In genomic region chr3:128317101-128317697, GRCh38 we compare ENCODE assay signal across 15 cellular contexts.
A peak's percentile ranks its signal among the peaks of the same experiment; 100 is the strongest.
DNase-seq lines count a peak whose midpoint lies in the region; ATAC-seq, FAIRE-seq and TF ChIP-seq lines count a peak whose summit lies in the region.
"Had no signal": no experiment of that assay in that cellular context is flagged by ENCODE, and none has a peak within 500 bp of the region (broad histone marks: within the 10 kb centered on the region; RNA-seq: fewer than 3 reads in every experiment).

No MANE protein-coding gene starts in this region.

- TF ChIP-seq CTCF in A673 (conservative IDR thresholded peaks at IDR 0.05; ENCODE audit: low read depth, low read length) (no peak), bronchial epithelial cell (IDR thresholded peaks at IDR 0.05; ENCODE audit: insufficient read depth, low read length, severe bottlenecking) (no peak), osteocyte (IDR thresholded peaks at IDR 0.05) (no peak)

- DNase-seq in A673 (ENCODE audit: low spot score) (no peak), bronchial epithelial cell (ENCODE audit: low read depth) (no peak), osteocyte (ENCODE audit: extremely low spot score, unreplicated experiment) (peak; percentile 75), left colon (no peak)
- DNase-seq in CD4-positive, alpha-beta memory T cell = no peak
- DNase-seq: NCI-H1694, NCI-H510A, OCI-M1 had no signal

- CTCF ChIA-PET in A673 (lab: Charles Lee) = no interaction called here
- CTCF ChIA-PET in CD4-positive, alpha-beta memory T cell (lab: Charles Lee; ENCODE audit: partially characterized antibody) = interaction anchor here (1.2 to 1.7 kb wide), 2 partner anchors 22 to 25 kb away, joined by 4 to 7 read pairs; no protein-coding TSS in a partner anchor

- POLR2A ChIA-PET in A673 (lab: Charles Lee; ENCODE audit: low non-redundant PET) = no interaction called here
- POLR2A ChIA-PET in CD4-positive, alpha-beta memory T cell (lab: Charles Lee; ENCODE audit: partially characterized antibody) = interaction anchor here (1.0 to 1.3 kb wide), 4 partner anchors 10 to 193 kb away, joined by 3 to 5 read pairs (median 4); partner anchors contain the start of gene RUVBL1

- ATAC-seq in GM21390 (IDR thresholded peaks at IDR 0.05; ENCODE audit: unreplicated experiment) = no peak
- no peak for ATAC-seq in HG02852 (IDR thresholded peaks at IDR 0.05; ENCODE audit: unreplicated experiment)
- no peak for ATAC-seq in left colon
- ATAC-seq: foreskin keratinocyte had no signal

- H3K27me3 ChIP-seq in A673 (replicated peaks; ENCODE audit: insufficient read depth, low read depth, low read length, poor library complexity) (no peaks in the 10 kb centered on the region), bronchial epithelial cell (ENCODE audit: control insufficient read depth, insufficient read depth, low read length) (no peaks in the 10 kb centered on the region)
- no peaks in the 10 kb centered on the region for H3K27me3 ChIP-seq in CD4-positive, alpha-beta memory T cell (ENCODE audit: insufficient read depth, low read length)
- H3K27me3 ChIP-seq: foreskin keratinocyte had no signal

- peak overlapping the region in 3 of 8 donors; percentile 29 to 73 (median 46) for H3K4me3 Mint-ChIP-seq in CD4-positive, alpha-beta memory T cell
- H3K4me3 Mint-ChIP-seq in osteocyte (ENCODE audit: unreplicated experiment) = no peak overlapping the region
- H3K4me3 Mint-ChIP-seq: B cell had no signal

- H3K36me3 ChIP-seq in A673 (ENCODE audit: insufficient read depth, low read length, poor library complexity, severe bottlenecking) (no peaks in the 10 kb centered on the region), bronchial epithelial cell (ENCODE audit: control insufficient read depth, insufficient read depth, low read length) (no peaks in the 10 kb centered on the region)
- H3K36me3 ChIP-seq in CD4-positive, alpha-beta memory T cell (ENCODE audit: insufficient read depth, low read length) = no peaks in the 10 kb centered on the region

- no peaks in the 10 kb centered on the region for H3K27me3 Mint-ChIP-seq in CD4-positive, alpha-beta memory T cell
- no peaks in the 10 kb centered on the region for H3K27me3 Mint-ChIP-seq in osteocyte (ENCODE audit: unreplicated experiment)
- H3K27me3 Mint-ChIP-seq: B cell; stimulated activated naive CD8-positive, alpha-beta T cell treated with anti-CD3 and anti-CD28 coated beads, Interleukin-15, amount 100 ng/mL, for 72 hours had no signal

- H3K4me1 ChIP-seq in A673 (ENCODE audit: insufficient read depth, low read length, poor library complexity, severe bottlenecking) = peaks cover 10% of the 10 kb centered on the region
- peaks cover 75% of the 10 kb centered on the region for H3K4me1 ChIP-seq in CD4-positive, alpha-beta memory T cell (ENCODE audit: insufficient read depth, low read length)
- H3K4me1 ChIP-seq: foreskin keratinocyte had no signal

- H3K9me3 Mint-ChIP-seq in CD4-positive, alpha-beta memory T cell = peaks cover 0 to 1% (median 0%) of the 10 kb centered on the region in 8 donors
- H3K9me3 Mint-ChIP-seq in osteocyte (ENCODE audit: unreplicated experiment) = no peaks in the 10 kb centered on the region
- H3K9me3 Mint-ChIP-seq: stimulated activated naive CD8-positive, alpha-beta T cell treated with anti-CD3 and anti-CD28 coated beads, Interleukin-15, amount 100 ng/mL, for 72 hours had no signal

- H3K27ac ChIP-seq in A673 (ENCODE audit: low read depth, low read length, poor library complexity, severe bottlenecking) = peak overlapping the region; percentile 41
- peak overlapping the region; percentile 40 for H3K27ac ChIP-seq in CD4-positive, alpha-beta memory T cell (ENCODE audit: low read depth, low read length)
- H3K27ac ChIP-seq: foreskin keratinocyte had no signal

- H3K27ac Mint-ChIP-seq in CD4-positive, alpha-beta memory T cell = peak overlapping the region; percentile 78 to 97 (median 88)
- no peak overlapping the region for H3K27ac Mint-ChIP-seq in osteocyte (ENCODE audit: unreplicated experiment)
- H3K27ac Mint-ChIP-seq: B cell had no signal

- H3K4me3 ChIP-seq in A673 (ENCODE audit: low read depth, low read length, poor library complexity, severe bottlenecking) = no peak overlapping the region
- no peak overlapping the region for H3K4me3 ChIP-seq in CD4-positive, alpha-beta memory T cell (ENCODE audit: low read length in 2 of 2)
- no peak overlapping the region for H3K4me3 ChIP-seq in bronchial epithelial cell (ENCODE audit: low read depth, low read length)
- H3K4me3 ChIP-seq: lung had no signal

- peak; percentile 88 for FAIRE-seq in bronchial epithelial cell (lab: Jason Lieb, UNC)
- FAIRE-seq: GM12891 had no signal

- peaks cover 13% of the 10 kb centered on the region in 2 donors for H3K36me3 Mint-ChIP-seq in CD4-positive, alpha-beta memory T cell
- H3K36me3 Mint-ChIP-seq in osteocyte (ENCODE audit: unreplicated experiment) = peaks cover 5% of the 10 kb centered on the region

- peaks cover 33 to 86% (median 54%) of the 10 kb centered on the region in 4 donors for H3K4me1 Mint-ChIP-seq in CD4-positive, alpha-beta memory T cell
- peaks cover 3% of the 10 kb centered on the region for H3K4me1 Mint-ChIP-seq in osteocyte (ENCODE audit: unreplicated experiment)
- H3K4me1 Mint-ChIP-seq: B cell had no signal

- no TSS peak for BruUV-seq in A673 (replicated peaks; lab: Mats Ljungman, UMichigan)

- no peaks in the 10 kb centered on the region for H3K9me3 ChIP-seq in A673 (ENCODE audit: low read depth, low read length, poor library complexity, severe bottlenecking)
- no peaks in the 10 kb centered on the region for H3K9me3 ChIP-seq in CD4-positive, alpha-beta memory T cell (ENCODE audit: control insufficient read depth in 1 of 2, low read length in 2 of 2)

- intact Hi-C loops in A673 (cut with micrococcal nuclease; ENCODE audit: unreplicated experiment) = no loop called here
- intact Hi-C loops in CD4-positive, alpha-beta memory T cell (cut with micrococcal nuclease) = loop anchor here (2.0 kb wide), 1 partner anchor 74 kb away; no protein-coding TSS in a partner anchor
- intact Hi-C loops in left colon (cut with DNase I, micrococcal nuclease) = no loop called here
